Comparison of ENCODE assay signal across 1 cellular context in the genomic region with DNA sequence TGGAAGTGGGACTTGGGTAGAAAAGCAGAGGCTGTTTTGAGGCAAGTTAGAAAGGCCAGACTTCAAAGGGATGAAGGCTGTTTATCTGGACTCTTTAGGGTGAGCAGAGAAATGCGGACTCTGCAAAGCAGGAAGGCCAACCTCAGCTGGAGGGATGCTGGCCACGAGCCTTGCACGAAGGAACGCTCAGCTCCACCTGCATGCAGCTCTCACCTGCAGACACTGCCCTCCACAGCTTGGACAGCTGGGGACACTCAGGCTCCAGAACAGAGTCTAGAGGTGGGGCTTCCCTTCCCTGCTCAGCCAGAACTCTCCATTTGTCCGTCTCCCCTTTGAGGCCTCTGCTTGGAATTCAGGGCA.
TF ChIP-seq lines count a peak whose summit lies in the region.

No MANE protein-coding gene starts in this region.

TF ChIP-seq in IMR-90, 13 proteins besides CTCF, POLR2A, EP300 and RAD21:
- TF ChIP-seq FOS (IDR thresholded peaks at IDR 0.05; ENCODE audit: low read depth, low read length) = no peak
- no peak for TF ChIP-seq RCOR1 (IDR thresholded peaks at IDR 0.05; ENCODE audit: insufficient replicate concordance, low read length)
- TF ChIP-seq SMC3 (IDR thresholded peaks at IDR 0.05; ENCODE audit: low read depth, low read length) = no peak
- no peak for TF ChIP-seq MAZ (IDR thresholded peaks at IDR 0.05; ENCODE audit: borderline replicate concordance, low read depth, low read length)
- TF ChIP-seq CEBPB (IDR thresholded peaks at IDR 0.05; ENCODE audit: low read depth, low read length) = no peak
- TF ChIP-seq NFE2L2 (IDR thresholded peaks at IDR 0.05; ENCODE audit: low read depth, low read length) = no peak
- TF ChIP-seq MAFK (IDR thresholded peaks at IDR 0.05; ENCODE audit: low read depth, low read length) = no peak
- no peak for TF ChIP-seq RFX5 (IDR thresholded peaks at IDR 0.05; ENCODE audit: low read depth, low read length)
- TF ChIP-seq, protein P1, sequence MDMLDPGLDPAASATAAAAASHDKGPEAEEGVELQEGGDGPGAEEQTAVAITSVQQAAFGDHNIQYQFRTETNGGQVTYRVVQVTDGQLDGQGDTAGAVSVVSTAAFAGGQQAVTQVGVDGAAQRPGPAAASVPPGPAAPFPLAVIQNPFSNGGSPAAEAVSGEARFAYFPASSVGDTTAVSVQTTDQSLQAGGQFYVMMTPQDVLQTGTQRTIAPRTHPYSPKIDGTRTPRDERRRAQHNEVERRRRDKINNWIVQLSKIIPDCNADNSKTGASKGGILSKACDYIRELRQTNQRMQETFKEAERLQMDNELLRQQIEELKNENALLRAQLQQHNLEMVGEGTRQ (IDR thresholded peaks at IDR 0.05; ENCODE audit: low read depth, low read length) = no peak
- TF ChIP-seq, protein P2, sequence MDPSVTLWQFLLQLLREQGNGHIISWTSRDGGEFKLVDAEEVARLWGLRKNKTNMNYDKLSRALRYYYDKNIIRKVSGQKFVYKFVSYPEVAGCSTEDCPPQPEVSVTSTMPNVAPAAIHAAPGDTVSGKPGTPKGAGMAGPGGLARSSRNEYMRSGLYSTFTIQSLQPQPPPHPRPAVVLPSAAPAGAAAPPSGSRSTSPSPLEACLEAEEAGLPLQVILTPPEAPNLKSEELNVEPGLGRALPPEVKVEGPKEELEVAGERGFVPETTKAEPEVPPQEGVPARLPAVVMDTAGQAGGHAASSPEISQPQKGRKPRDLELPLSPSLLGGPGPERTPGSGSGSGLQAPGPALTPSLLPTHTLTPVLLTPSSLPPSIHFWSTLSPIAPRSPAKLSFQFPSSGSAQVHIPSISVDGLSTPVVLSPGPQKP (IDR thresholded peaks at IDR 0.05; ENCODE audit: borderline replicate concordance, low read depth, low read length) = no peak
- TF ChIP-seq BHLHE40 (IDR thresholded peaks at IDR 0.05; ENCODE audit: low read depth, low read length) = no peak
